ENCODE assay signal across 24 cellular contexts in genomic region chr19:4849019-4849418, GRCh38.
A peak's percentile ranks its signal among the peaks of the same experiment; 100 is the strongest.
DNase-seq lines count a peak whose midpoint lies in the region; ATAC-seq and TF ChIP-seq lines count a peak whose summit lies in the region.
"Had no signal": no experiment of that assay in that cellular context is flagged by ENCODE, and none has a peak within 500 bp of the region (broad histone marks: within the 10 kb centered on the region; RNA-seq: fewer than 3 reads in every experiment).

No MANE protein-coding gene starts in this region.

- H4K20me1 ChIP-seq in BLaER1 (peaks cover 36% of the 10 kb centered on the region), SU-DHL-6 (ENCODE audit: low read depth, low read length) (no peaks in the 10 kb centered on the region)

- ATAC-seq in stimulated activated effector memory CD8-positive, alpha-beta T cell treated with anti-CD3 and anti-CD28 coated beads, Interleukin-12 subunit alpha, Interleukin-12 subunit beta, amount 100 ng/mL, for 72 hours, result no peak
- ATAC-seq: CD8-positive, alpha-beta T cell; Right ventricle myocardium inferior; SK-N-SH treated with all-trans-retinoic acid at 6 μM for 48 hours had no signal

- H3K9me2 ChIP-seq in SU-DHL-6 (replicated peaks; ENCODE audit: insufficient read depth, low read length), result no peaks in the 10 kb centered on the region

- H3K27ac Mint-ChIP-seq in stimulated activated effector memory CD8-positive, alpha-beta T cell treated with anti-CD3 and anti-CD28 coated beads, Interleukin-12 subunit alpha, Interleukin-12 subunit beta, amount 100 ng/mL, for 72 hours, result peak overlapping the region; percentile 29
- H3K27ac Mint-ChIP-seq: CD8-positive, alpha-beta T cell had no signal

- DNase-seq in stimulated activated effector memory CD8-positive, alpha-beta T cell treated with anti-CD3 and anti-CD28 coated beads, Interleukin-12 subunit alpha, Interleukin-12 subunit beta, amount 100 ng/mL, for 72 hours (ENCODE audit: low spot score in 2 of 2), result no peak
- DNase-seq in activated naive CD4-positive, alpha-beta T cell (lab: John Stamatoyannopoulos, UW), result no peak
- no peak for DNase-seq in stimulated activated CD4-positive, alpha-beta T cell treated with anti-CD3 and anti-CD28 coated beads, Interleukin-4, amount 100 ng/mL, for 1 hour
- DNase-seq in NCI-H69 (lab: John Stamatoyannopoulos, UW), result no peak
- DNase-seq: AML-193; Caco-2; CD8-positive, alpha-beta T cell; DMS79 treated with DMSO at 0.1 percent for 48 hours; H7; NCI-H1048; NCI-H1694; NCI-H2081 treated with DMSO at 0.1 percent for 48 hours; NCI-H2171; NCI-H226; NCI-H524; NCI-H774; PC-9; SJCRH30 had no signal

- POLR2A ChIA-PET in HEK293 (lab: Yijun Ruan, JAX), result no interaction called here

- H3K4me1 ChIP-seq in BLaER1, result peaks cover 31% of the 10 kb centered on the region
- no peaks in the 10 kb centered on the region for H3K4me1 ChIP-seq in HEK293 (ENCODE audit: control insufficient read depth, insufficient read depth, low read length)
- H3K4me1 ChIP-seq: Caco-2, SJCRH30 had no signal

- H3K27ac ChIP-seq in BLaER1 (no peak overlapping the region), HEK293 (ENCODE audit: extremely low read depth, low read depth, low read length) (no peak overlapping the region), SU-DHL-6 (ENCODE audit: low read depth, low read length) (peak overlapping the region; percentile 76)
- H3K27ac ChIP-seq: C4-2B, PC-9, SJCRH30 had no signal

- no peaks in the 10 kb centered on the region for H3K27me3 ChIP-seq in BLaER1
- H3K27me3 ChIP-seq in SU-DHL-6 (ENCODE audit: low read length), result no peaks in the 10 kb centered on the region
- H3K27me3 ChIP-seq: SJCRH30 had no signal

- H3K36me3 ChIP-seq in BLaER1, result peaks cover 100% of the 10 kb centered on the region
- peaks cover 3 to 24% of the 10 kb centered on the region in 2 experiments; a peak in 2 of 3 replicates for H3K36me3 ChIP-seq in HEK293 (ENCODE audit: control insufficient read depth in 2 of 2, insufficient read depth in 1 of 2, low read length in 2 of 2)
- no peaks in the 10 kb centered on the region for H3K36me3 ChIP-seq in SU-DHL-6 (ENCODE audit: low read length)

- H3K4me2 ChIP-seq in BLaER1 (peak overlapping the region; percentile 14; the same call in 1 of the 2 replicates), SU-DHL-6 (ENCODE audit: low read depth, low read length, poor library complexity, severe bottlenecking) (peak overlapping the region; percentile 36)
- H3K4me2 ChIP-seq: PC-9 had no signal

- H3F3A ChIP-seq in SU-DHL-6 (ENCODE audit: insufficient read depth), result peaks cover 8% of the 10 kb centered on the region; the same call in 1 of the 2 replicates

- H3K4me1 Mint-ChIP-seq in stimulated activated effector memory CD8-positive, alpha-beta T cell treated with anti-CD3 and anti-CD28 coated beads, Interleukin-12 subunit alpha, Interleukin-12 subunit beta, amount 100 ng/mL, for 72 hours, result no peaks in the 10 kb centered on the region

- CTCF ChIA-PET in HEK293 (lab: Yijun Ruan, JAX), result interaction anchor here (0.6 to 12.7 kb wide), 4 partner anchors 24 to 1414 kb away, joined by 3 to 171 read pairs (median 4); no protein-coding TSS in a partner anchor

- H2AFZ ChIP-seq in SU-DHL-6 (ENCODE audit: low read depth, low read length, severe bottlenecking), result no peak overlapping the region
- H2AFZ ChIP-seq: PC-9 had no signal

- no peak overlapping the region for H3K4me3 Mint-ChIP-seq in stimulated activated effector memory CD8-positive, alpha-beta T cell treated with anti-CD3 and anti-CD28 coated beads, Interleukin-12 subunit alpha, Interleukin-12 subunit beta, amount 100 ng/mL, for 72 hours
- H3K4me3 Mint-ChIP-seq: CD8-positive, alpha-beta T cell had no signal

- no peaks in the 10 kb centered on the region for H3K79me2 ChIP-seq in SU-DHL-6 (ENCODE audit: insufficient read depth, low read length)

- H3K36me3 Mint-ChIP-seq in stimulated activated effector memory CD8-positive, alpha-beta T cell treated with anti-CD3 and anti-CD28 coated beads, Interleukin-12 subunit alpha, Interleukin-12 subunit beta, amount 100 ng/mL, for 72 hours, result peaks cover 55% of the 10 kb centered on the region

- no peak overlapping the region for H3K9ac ChIP-seq in BLaER1
- no peak overlapping the region for H3K9ac ChIP-seq in SU-DHL-6 (ENCODE audit: low read length)

- H3K9me3 ChIP-seq in BLaER1, result no peaks in the 10 kb centered on the region
- H3K9me3 ChIP-seq in HEK293 (ENCODE audit: control insufficient read depth, insufficient read depth, low read depth, low read length), result no peaks in the 10 kb centered on the region
- H3K9me3 ChIP-seq in SU-DHL-6 (ENCODE audit: insufficient read depth, low read length), result no peaks in the 10 kb centered on the region
- H3K9me3 ChIP-seq: Caco-2, SJCRH30 had no signal

- TF ChIP-seq CTCF in HEK293 (tag by site-specific recombination; IDR thresholded peaks at IDR 0.05), result no peak
- no peak for TF ChIP-seq CTCF in SU-DHL-6 (IDR thresholded peaks at IDR 0.05; ENCODE audit: insufficient read depth, low read length, poor library complexity, severe bottlenecking)

- no peak overlapping the region for H3K4me3 ChIP-seq in BLaER1
- H3K4me3 ChIP-seq in HEK293 (ENCODE audit: low read depth, low read length), result no peak overlapping the region
- no peak overlapping the region for H3K4me3 ChIP-seq in SU-DHL-6 (ENCODE audit: insufficient read depth, low read length, poor library complexity, severe bottlenecking)
- H3K4me3 ChIP-seq: PC-9, SJCRH30 had no signal

- H3K9me3 Mint-ChIP-seq in stimulated activated effector memory CD8-positive, alpha-beta T cell treated with anti-CD3 and anti-CD28 coated beads, Interleukin-12 subunit alpha, Interleukin-12 subunit beta, amount 100 ng/mL, for 72 hours, result no peaks in the 10 kb centered on the region
- H3K9me3 Mint-ChIP-seq: CD8-positive, alpha-beta T cell had no signal

TF ChIP-seq in HEK293, 187 proteins besides CTCF, POLR2A, EP300 and RAD21:
- TF ChIP-seq ZIC2 (tag by site-specific recombination; IDR thresholded peaks at IDR 0.05) (no peak), ZNF138 (tag by site-specific recombination; IDR thresholded peaks at IDR 0.05; ENCODE audit: borderline replicate concordance) (no peak), ZBTB10 (tag by site-specific recombination; IDR thresholded peaks at IDR 0.05) (no peak), KLF8 (tag by site-specific recombination; IDR thresholded peaks at IDR 0.05) (no peak), ZNF121 (tag by site-specific recombination; IDR thresholded peaks at IDR 0.05) (peak; percentile 84), ZNF24 (tag by site-specific recombination; IDR thresholded peaks at IDR 0.05) (no peak), ZBTB11 (tag by site-specific recombination; conservative IDR thresholded peaks at IDR 0.05; ENCODE audit: low read depth) (no peak)
